In genomic region chr5:172007153-172007794, GRCh38 we compare ENCODE assay signal across 1 cellular context.
TF ChIP-seq lines count a peak whose summit lies in the region.

No MANE protein-coding gene starts in this region.

TF ChIP-seq in K562, 482 proteins besides CTCF, POLR2A, EP300 and RAD21 (continued from another document):
- TF ChIP-seq, protein P1, sequence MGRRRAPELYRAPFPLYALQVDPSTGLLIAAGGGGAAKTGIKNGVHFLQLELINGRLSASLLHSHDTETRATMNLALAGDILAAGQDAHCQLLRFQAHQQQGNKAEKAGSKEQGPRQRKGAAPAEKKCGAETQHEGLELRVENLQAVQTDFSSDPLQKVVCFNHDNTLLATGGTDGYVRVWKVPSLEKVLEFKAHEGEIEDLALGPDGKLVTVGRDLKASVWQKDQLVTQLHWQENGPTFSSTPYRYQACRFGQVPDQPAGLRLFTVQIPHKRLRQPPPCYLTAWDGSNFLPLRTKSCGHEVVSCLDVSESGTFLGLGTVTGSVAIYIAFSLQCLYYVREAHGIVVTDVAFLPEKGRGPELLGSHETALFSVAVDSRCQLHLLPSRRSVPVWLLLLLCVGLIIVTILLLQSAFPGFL (CRISPR knock-in tag; IDR thresholded peaks at IDR 0.05) = no peak
- no peak for TF ChIP-seq NR0B1 (IDR thresholded peaks at IDR 0.05; ENCODE audit: partially characterized antibody)
- TF ChIP-seq ZFP91 (CRISPR knock-in tag; IDR thresholded peaks at IDR 0.05) = peak; percentile 72; the same call in 1 of the 2 replicates
- TF ChIP-seq, protein P2, sequence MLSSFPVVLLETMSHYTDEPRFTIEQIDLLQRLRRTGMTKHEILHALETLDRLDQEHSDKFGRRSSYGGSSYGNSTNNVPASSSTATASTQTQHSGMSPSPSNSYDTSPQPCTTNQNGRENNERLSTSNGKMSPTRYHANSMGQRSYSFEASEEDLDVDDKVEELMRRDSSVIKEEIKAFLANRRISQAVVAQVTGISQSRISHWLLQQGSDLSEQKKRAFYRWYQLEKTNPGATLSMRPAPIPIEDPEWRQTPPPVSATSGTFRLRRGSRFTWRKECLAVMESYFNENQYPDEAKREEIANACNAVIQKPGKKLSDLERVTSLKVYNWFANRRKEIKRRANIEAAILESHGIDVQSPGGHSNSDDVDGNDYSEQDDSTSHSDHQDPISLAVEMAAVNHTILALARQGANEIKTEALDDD (IDR thresholded peaks at IDR 0.05) = peak; percentile 70
- no peak for TF ChIP-seq EHMT2 (IDR thresholded peaks at IDR 0.05)
- no peak for TF ChIP-seq SMARCC2 (IDR thresholded peaks at IDR 0.05; ENCODE audit: low read depth)
- no peak for TF ChIP-seq ELF2 (CRISPR knock-in tag; IDR thresholded peaks at IDR 0.05)
- no peak for TF ChIP-seq HNRNPUL1 (IDR thresholded peaks at IDR 0.05; ENCODE audit: low read length)
- TF ChIP-seq, protein P3, sequence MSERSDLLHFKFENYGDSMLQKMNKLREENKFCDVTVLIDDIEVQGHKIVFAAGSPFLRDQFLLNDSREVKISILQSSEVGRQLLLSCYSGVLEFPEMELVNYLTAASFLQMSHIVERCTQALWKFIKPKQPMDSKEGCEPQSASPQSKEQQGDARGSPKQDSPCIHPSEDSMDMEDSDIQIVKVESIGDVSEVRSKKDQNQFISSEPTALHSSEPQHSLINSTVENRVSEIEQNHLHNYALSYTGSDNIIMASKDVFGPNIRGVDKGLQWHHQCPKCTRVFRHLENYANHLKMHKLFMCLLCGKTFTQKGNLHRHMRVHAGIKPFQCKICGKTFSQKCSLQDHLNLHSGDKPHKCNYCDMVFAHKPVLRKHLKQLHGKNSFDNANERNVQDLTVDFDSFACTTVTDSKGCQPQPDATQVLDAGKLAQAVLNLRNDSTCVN (CRISPR knock-in tag; IDR thresholded peaks at IDR 0.05) = peak; percentile 92
- no peak for TF ChIP-seq NCOA2 (IDR thresholded peaks at IDR 0.05; ENCODE audit: partially characterized antibody in 2 of 2)
- TF ChIP-seq LARP7 (IDR thresholded peaks at IDR 0.05) = 0 out of 2 replicates have a peak, but pooled peaks have one; percentile 14
- 0 out of 2 replicates have a peak, but pooled peaks have one; percentile 26 for TF ChIP-seq NCOA6 (IDR thresholded peaks at IDR 0.05)
- TF ChIP-seq HDAC1 (IDR thresholded peaks at IDR 0.05) = no peak
- TF ChIP-seq ZNF609 (CRISPR knock-in tag; IDR thresholded peaks at IDR 0.05; ENCODE audit: borderline replicate concordance) = no peak
- no peak for TF ChIP-seq KAT7 (CRISPR knock-in tag; IDR thresholded peaks at IDR 0.05; ENCODE audit: borderline replicate concordance)
- TF ChIP-seq SAP30 (IDR thresholded peaks at IDR 0.05; ENCODE audit: borderline replicate concordance, insufficient read depth, low read depth, low read length, poor library complexity, severe bottlenecking) = peak; percentile 17
- TF ChIP-seq JUND (IDR thresholded peaks at IDR 0.05; ENCODE audit: borderline replicate concordance, low read depth, low read length) = no peak
- no peak for TF ChIP-seq JUND (tag; IDR thresholded peaks at IDR 0.05; ENCODE audit: borderline replicate concordance, low read depth, low read length)
- TF ChIP-seq E2F6 (IDR thresholded peaks at IDR 0.05; ENCODE audit: borderline replicate concordance in 1 of 2, extremely low read depth in 1 of 2, insufficient read depth in 1 of 2, insufficient read length in 1 of 2, low read depth in 1 of 2, low read length in 1 of 2, poor library complexity in 1 of 2, severe bottlenecking in 1 of 2) = no peak
- 0 out of 2 replicates have a peak, but pooled peaks have one; percentile 71 for TF ChIP-seq GABPA (tag; conservative IDR thresholded peaks at IDR 0.05; ENCODE audit: low read depth)
- TF ChIP-seq MEIS2 (IDR thresholded peaks at IDR 0.05; ENCODE audit: partially characterized antibody) = peak; percentile 10
- no peak for TF ChIP-seq ZNF76 (CRISPR knock-in tag; IDR thresholded peaks at IDR 0.05; ENCODE audit: borderline replicate concordance)
